ENCODE assay signal across 14 cellular contexts in the genomic region with DNA sequence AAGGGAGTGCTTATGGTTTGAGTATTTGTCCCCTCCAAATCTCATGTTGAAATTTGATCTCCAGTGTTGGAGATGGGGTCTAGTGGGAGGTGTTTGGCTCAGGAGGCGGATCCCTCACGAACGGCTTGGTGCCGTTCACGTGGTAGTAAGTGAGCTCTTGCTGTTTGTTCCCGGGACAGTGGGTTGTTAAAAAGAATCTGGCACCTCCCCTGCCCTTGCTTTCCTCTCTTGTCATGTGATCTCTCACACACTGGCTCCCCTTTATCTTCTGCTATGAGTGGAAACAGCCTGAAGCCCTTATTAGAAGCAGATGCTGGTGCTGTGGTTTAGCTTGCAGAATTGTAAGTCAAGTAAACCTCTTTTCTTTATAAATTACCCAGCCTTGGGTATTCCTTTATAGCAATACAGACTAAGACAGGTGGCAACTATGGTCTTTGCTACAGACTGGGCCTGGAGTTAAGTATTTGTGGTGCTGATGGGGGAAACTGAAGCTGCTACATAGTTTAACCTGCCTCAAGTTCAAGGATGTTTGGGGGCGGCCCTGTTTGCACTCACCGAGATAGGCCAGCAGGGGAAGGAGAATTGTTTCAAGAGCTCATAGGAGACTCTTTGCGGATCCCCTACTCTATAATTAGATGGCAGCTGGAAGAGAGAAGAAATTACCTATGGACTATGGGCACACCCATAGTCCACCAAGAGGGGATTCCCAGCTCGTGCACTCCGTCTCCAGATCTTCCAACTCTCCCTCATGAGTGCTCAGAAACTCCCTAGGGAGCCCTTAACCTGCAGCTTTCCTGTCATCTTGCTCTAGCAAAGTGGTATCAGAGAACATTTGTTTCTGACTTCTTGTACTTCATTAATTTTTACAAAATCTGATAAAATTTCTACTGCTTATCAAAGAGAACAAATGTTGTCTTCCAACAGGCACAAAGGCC.
DNase-seq lines count a peak whose midpoint lies in the region; ATAC-seq, FAIRE-seq and TF ChIP-seq lines count a peak whose summit lies in the region.
"Had no signal": no experiment of that assay in that cellular context is flagged by ENCODE, and none has a peak within 500 bp of the region (broad histone marks: within the 10 kb centered on the region; RNA-seq: fewer than 3 reads in every experiment).

No MANE protein-coding gene starts in this region.

- peak overlapping the region; percentile 64 for H4K5ac ChIP-seq in H1 (ENCODE audit: insufficient read length, low read depth, low read length)

- H2BK20ac ChIP-seq in H1 (ENCODE audit: low read length), result no peak overlapping the region

- no peak overlapping the region for H3K4ac ChIP-seq in H1 (replicated peaks; ENCODE audit: insufficient read length, low read depth, low read length)

- no peak overlapping the region for H4K8ac ChIP-seq in H1 (ENCODE audit: extremely low read depth, insufficient read depth, low read length)

- H3K36me3 ChIP-seq in H1 (ENCODE audit: control insufficient read depth in 2 of 4, insufficient read depth in 4 of 4, low read length in 3 of 4) (no peaks in the 10 kb centered on the region), suprapubic skin (no peaks in the 10 kb centered on the region)
- H3K36me3 ChIP-seq: thyroid gland had no signal

- peak overlapping the region; percentile 58 to 73 for H3K4me2 ChIP-seq in H1 (ENCODE audit: insufficient read depth in 1 of 2, low read depth in 2 of 2, low read length in 2 of 2)

- no peak for ATAC-seq in GM18870 (IDR thresholded peaks at IDR 0.05; ENCODE audit: unreplicated experiment)
- ATAC-seq: HCT116, mucosa of descending colon had no signal

- TF ChIP-seq EP300 in H1 (IDR thresholded peaks at IDR 0.05; ENCODE audit: borderline replicate concordance in 1 of 2, low read depth in 2 of 2, low read length in 2 of 2) (no peak), suprapubic skin (IDR thresholded peaks at IDR 0.05) (no peak)

- H3K56ac ChIP-seq in H1 (replicated peaks; ENCODE audit: insufficient read length, low read depth, low read length), result no peak overlapping the region

- TF ChIP-seq POLR2A in H1 (IDR thresholded peaks at IDR 0.05; ENCODE audit: control extremely low read depth in 1 of 2, low read depth in 2 of 2, low read length in 2 of 2) (no peak), suprapubic skin (IDR thresholded peaks at IDR 0.05) (no peak)

- H2BK5ac ChIP-seq in H1 (ENCODE audit: low read depth, low read length), result no peak overlapping the region

- H2AK5ac ChIP-seq in H1 (ENCODE audit: low read depth, low read length), result no peak overlapping the region

- no peak overlapping the region for H2BK15ac ChIP-seq in H1 (ENCODE audit: low read length)

- H3K9me3 ChIP-seq in H1 (ENCODE audit: insufficient read depth in 2 of 2, low read depth in 1 of 2, low read length in 1 of 2), result no peaks in the 10 kb centered on the region
- no peaks in the 10 kb centered on the region for H3K9me3 ChIP-seq in suprapubic skin
- H3K9me3 ChIP-seq: mucosa of descending colon, thyroid gland had no signal

- POLR2A ChIA-PET in H1 (lab: Charles Lee; ENCODE audit: partially characterized antibody), result interaction anchor here (1.1 to 1.4 kb wide), 2 partner anchors 16 to 237 kb away, joined by 3 read pairs; no protein-coding TSS in a partner anchor

- TF ChIP-seq RAD21 in H1 (IDR thresholded peaks at IDR 0.05 in 1 of 2, conservative IDR thresholded peaks at IDR 0.05 in 1 of 2; ENCODE audit: low read depth in 2 of 2, low read length in 2 of 2), result no peak

- 18% methylated on average over 11 of the region's 11 CpGs; no CpG with 5 or more reads in 1 of the 2 experiments for WGBS in H1 (ENCODE audit: extremely low coverage in 1 of 2, insufficient coverage in 1 of 2, insufficient read length in 1 of 2, insufficient replicate concordance in 2 of 2, low coverage in 1 of 2, low lambda C conversion rate in 2 of 2, missing lambda C conversion rate in 1 of 2), 2 experiments
- WGBS in suprapubic skin, result 35% methylated on average over 11 of the region's 11 CpGs

- H3K9ac ChIP-seq in H1 (replicated peaks in 1 of 4; ENCODE audit: extremely low read depth in 1 of 4, low read depth in 3 of 4, low read length in 3 of 4), result no peak overlapping the region

- H2BK12ac ChIP-seq in H1 (ENCODE audit: low read depth, low read length), result no peak overlapping the region

- peak overlapping the region; percentile 84 for H2AFZ ChIP-seq in H1 (ENCODE audit: low read length)

- no peak overlapping the region for H2BK120ac ChIP-seq in H1 (replicated peaks; ENCODE audit: low read depth, low read length)

- H3K27ac ChIP-seq in H1 (ENCODE audit: low read depth, low read length), result no peak overlapping the region
- H3K27ac ChIP-seq in suprapubic skin, result no peak overlapping the region
- H3K27ac ChIP-seq: thyroid gland had no signal

- CTCF ChIA-PET in H1 (lab: Charles Lee; ENCODE audit: partially characterized antibody), result interaction anchor here (0.5 to 1.9 kb wide), 12 partner anchors 11 to 1420 kb away, joined by 3 to 9 read pairs (median 3); a partner anchor contains a TSS

- peak; percentile 38 to 40 for DNase-seq in NCI-H2081 (lab: John Stamatoyannopoulos, UW)
- no peak for DNase-seq in NCI-H2081 treated with DMSO at 0.1 percent for 48 hours (lab: John Stamatoyannopoulos, UW)
- DNase-seq in NCI-H2107 treated with DMSO at 0.1 percent for 48 hours (lab: John Stamatoyannopoulos, UW; ENCODE audit: unreplicated experiment), result peak; percentile 91
- peak in 1 of 2 experiments; percentile 54 for DNase-seq in H1 (ENCODE audit: low read depth in 1 of 2, low spot score in 2 of 2)
- DNase-seq in retina, result peak; percentile 19
- no peak for DNase-seq in suprapubic skin (ENCODE audit: low spot score in 2 of 2)
- DNase-seq in dermis blood vessel endothelial cell, result no peak
- DNase-seq: 8988T; activated CD4-positive, alpha-beta T cell treated with anti-CD3 and anti-CD28 coated beads for 1 hour; central memory CD4-positive, alpha-beta T cell; mucosa of descending colon had no signal

- H3K4me3 ChIP-seq in H1 (ENCODE audit: extremely low read depth in 1 of 4, insufficient read depth in 2 of 4, low read depth in 3 of 4, low read length in 4 of 4) (peak overlapping the region in 3 of 4 experiments; percentile 4 to 49 (median 16); a peak in 5 of 8 replicates), suprapubic skin (no peak overlapping the region)
- H3K4me3 ChIP-seq: mucosa of descending colon, thyroid gland had no signal

- no peak overlapping the region for H4K91ac ChIP-seq in H1 (replicated peaks; ENCODE audit: insufficient read length, low read length)

- H3K4me1 ChIP-seq in H1 (replicated peaks in 1 of 4; ENCODE audit: control insufficient read depth in 3 of 4, insufficient read depth in 4 of 4, low read length in 3 of 4) (peaks cover 0 to 6% (median 1%) of the 10 kb centered on the region in 4 experiments; a peak in 5 of 7 replicates), suprapubic skin (no peaks in the 10 kb centered on the region)
- H3K4me1 ChIP-seq: thyroid gland had no signal

- no peaks in the 10 kb centered on the region for H3K79me1 ChIP-seq in H1 (ENCODE audit: low read depth, low read length)

- no peaks in the 10 kb centered on the region for H3K23me2 ChIP-seq in H1 (ENCODE audit: low read depth, low read length)

- H3K27me3 ChIP-seq in H1 (replicated peaks in 1 of 4; ENCODE audit: control insufficient read depth in 3 of 4, extremely low read depth in 1 of 4, insufficient read depth in 3 of 4, low read length in 3 of 4), result no peaks in the 10 kb centered on the region; a peak in 1 of 7 replicates
- H3K27me3 ChIP-seq in suprapubic skin, result no peaks in the 10 kb centered on the region
- H3K27me3 ChIP-seq: thyroid gland had no signal

- FAIRE-seq in H1 (lab: Jason Lieb, UNC), result peak; percentile 68

- no peak overlapping the region for H3K23ac ChIP-seq in H1 (ENCODE audit: insufficient read length)

- H3K18ac ChIP-seq in H1 (ENCODE audit: extremely low read depth, low read length), result no peak overlapping the region

- H3K14ac ChIP-seq in H1 (ENCODE audit: insufficient read length), result no peak overlapping the region

- no peaks in the 10 kb centered on the region for H4K20me1 ChIP-seq in H1 (replicated peaks in 1 of 2; ENCODE audit: control insufficient read depth in 1 of 2, insufficient read depth in 2 of 2, low read length in 2 of 2)

- no peak for TF ChIP-seq CTCF in H1 (IDR thresholded peaks at IDR 0.05; ENCODE audit: control extremely low read depth in 1 of 3, insufficient read depth in 1 of 3, low read depth in 1 of 3, low read length in 3 of 3)
- no peak for TF ChIP-seq CTCF in suprapubic skin (IDR thresholded peaks at IDR 0.05)

- H3K79me2 ChIP-seq in H1 (ENCODE audit: control insufficient read depth in 1 of 2, insufficient read depth in 2 of 2, low read length in 2 of 2), result no peaks in the 10 kb centered on the region

TF ChIP-seq in H1, 55 proteins besides CTCF, POLR2A, EP300 and RAD21:
- TF ChIP-seq SIN3A (conservative IDR thresholded peaks at IDR 0.05 in 1 of 2, IDR thresholded peaks at IDR 0.05 in 1 of 2; ENCODE audit: low read depth in 1 of 2, low read length in 2 of 2) (peak in 1 of 2 experiments; percentile 42; a peak in 1 of 4 replicates), JUND (IDR thresholded peaks at IDR 0.05; ENCODE audit: low read length) (no peak), NANOG (IDR thresholded peaks at IDR 0.05; ENCODE audit: insufficient read depth, low read depth, low read length, poor library complexity, severe bottlenecking) (peak; percentile 76), ASH2L (IDR thresholded peaks at IDR 0.05; ENCODE audit: low read length) (peak; percentile 49), SP1 (IDR thresholded peaks at IDR 0.05; ENCODE audit: low read depth, low read length) (peak; percentile 87), RFX5 (IDR thresholded peaks at IDR 0.05; ENCODE audit: borderline replicate concordance, low read depth, low read length) (no peak)
- TF ChIP-seq, protein P1, sequence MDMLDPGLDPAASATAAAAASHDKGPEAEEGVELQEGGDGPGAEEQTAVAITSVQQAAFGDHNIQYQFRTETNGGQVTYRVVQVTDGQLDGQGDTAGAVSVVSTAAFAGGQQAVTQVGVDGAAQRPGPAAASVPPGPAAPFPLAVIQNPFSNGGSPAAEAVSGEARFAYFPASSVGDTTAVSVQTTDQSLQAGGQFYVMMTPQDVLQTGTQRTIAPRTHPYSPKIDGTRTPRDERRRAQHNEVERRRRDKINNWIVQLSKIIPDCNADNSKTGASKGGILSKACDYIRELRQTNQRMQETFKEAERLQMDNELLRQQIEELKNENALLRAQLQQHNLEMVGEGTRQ (IDR thresholded peaks at IDR 0.05; ENCODE audit: low read length), result 0 out of 2 replicates have a peak, but pooled peaks have one; percentile 33
- TF ChIP-seq, protein P2, sequence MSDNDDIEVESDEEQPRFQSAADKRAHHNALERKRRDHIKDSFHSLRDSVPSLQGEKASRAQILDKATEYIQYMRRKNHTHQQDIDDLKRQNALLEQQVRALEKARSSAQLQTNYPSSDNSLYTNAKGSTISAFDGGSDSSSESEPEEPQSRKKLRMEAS (IDR thresholded peaks at IDR 0.05), result peak; percentile 43

Comparison
In these comparisons a context has a peak if more than half of its experiments do, and no peak if none do; other contexts are left out.
1. DNase-seq: peak in NCI-H2081 (2 of 2), NCI-H2107 treated with DMSO at 0.1 percent for 48 hours (single experiment) and retina (single experiment); none in NCI-H2081 treated with DMSO at 0.1 percent for 48 hours (single experiment), suprapubic skin (0 of 2) and dermis blood vessel endothelial cell (single experiment).